24 cellular contexts compared by ENCODE assay signal in genomic region chr4:187565416-187565815, GRCh38.
"Had no signal": no experiment of that assay in that cellular context is flagged by ENCODE, and none has a peak within 500 bp of the region (broad histone marks: within the 10 kb centered on the region; RNA-seq: fewer than 3 reads in every experiment).

No MANE protein-coding gene starts in this region.

- H3K27ac ChIP-seq: coronary artery, ovary, suprapubic skin, transverse colon, upper lobe of right lung, uterus had no signal

- H3K4me2 ChIP-seq: smooth muscle cell had no signal

- H3K4me3 ChIP-seq: coronary artery, mucosa of descending colon, ovary, smooth muscle cell, suprapubic skin, transverse colon, upper lobe of right lung, uterus had no signal

- H3K9me3 ChIP-seq: mucosa of descending colon, ovary, suprapubic skin, transverse colon, upper lobe of right lung, uterus had no signal

- DNase-seq: effector memory CD8-positive, alpha-beta T cell; hypothalamus; kidney; mesenchymal stem cell; mucosa of descending colon; naive B cell; occipital lobe; ovary; stimulated activated CD4-positive, alpha-beta T cell treated with anti-CD3 and anti-CD28 coated beads, Interleukin-12 subunit alpha, Interleukin-12 subunit beta, amount 100 ng/mL, for 4 hours; stimulated activated CD4-positive, alpha-beta T cell treated with anti-CD3 and anti-CD28 coated beads, Interleukin-1b, Interleukin-23, amount 100 ng/mL, for 48 hours; stimulated activated CD4-positive, alpha-beta T cell treated with anti-CD3 and anti-CD28 coated beads, Interleukin-4, amount 100 ng/mL, for 1 hour; stimulated activated CD8-positive, alpha-beta memory T cell treated with anti-CD3 and anti-CD28 coated beads, Interleukin-4, amount 100 ng/mL, for 48 hours; stimulated activated naive CD4-positive, alpha-beta T cell; stimulated activated naive CD8-positive, alpha-beta T cell treated with anti-CD3 and anti-CD28 coated beads, Interleukin-15, amount 100 ng/mL, for 72 hours; transverse colon; upper lobe of right lung; uterus had no signal

- ATAC-seq: effector memory CD8-positive, alpha-beta T cell; left lobe of liver; mucosa of descending colon; natural killer cell treated with Interleukin-12 subunit alpha and Interleukin-12 subunit beta and Interleukin-15 and Interleukin-18, amount 100 ng/mL, for 72 hours; sciatic nerve; stimulated activated naive CD8-positive, alpha-beta T cell treated with anti-CD3 and anti-CD28 coated beads, Interleukin-15, amount 100 ng/mL, for 72 hours; upper lobe of right lung had no signal

- H3K36me3 Mint-ChIP-seq: mesothelial cell of epicardium, naive B cell had no signal

- H3K27me3 ChIP-seq: ovary, suprapubic skin, transverse colon, upper lobe of right lung, uterus had no signal

- H3K36me3 ChIP-seq: ovary, suprapubic skin, transverse colon, upper lobe of right lung, uterus had no signal

- H3K4me1 ChIP-seq: suprapubic skin, transverse colon, upper lobe of right lung, uterus had no signal

- H3K4me1 Mint-ChIP-seq: naive B cell; stimulated activated naive CD8-positive, alpha-beta T cell treated with anti-CD3 and anti-CD28 coated beads, Interleukin-15, amount 100 ng/mL, for 72 hours had no signal

- H3K27ac Mint-ChIP-seq: effector memory CD8-positive, alpha-beta T cell; mesothelial cell of epicardium; natural killer cell treated with Interleukin-12 subunit alpha and Interleukin-12 subunit beta and Interleukin-15 and Interleukin-18, amount 100 ng/mL, for 72 hours; stimulated activated naive CD8-positive, alpha-beta T cell treated with anti-CD3 and anti-CD28 coated beads, Interleukin-15, amount 100 ng/mL, for 72 hours had no signal

- H3K27me3 Mint-ChIP-seq: effector memory CD8-positive, alpha-beta T cell; naive B cell; natural killer cell treated with Interleukin-12 subunit alpha and Interleukin-12 subunit beta and Interleukin-15 and Interleukin-18, amount 100 ng/mL, for 72 hours; stimulated activated naive CD8-positive, alpha-beta T cell treated with anti-CD3 and anti-CD28 coated beads, Interleukin-15, amount 100 ng/mL, for 72 hours had no signal

- H3K4me3 Mint-ChIP-seq: effector memory CD8-positive, alpha-beta T cell; mesothelial cell of epicardium; natural killer cell treated with Interleukin-12 subunit alpha and Interleukin-12 subunit beta and Interleukin-15 and Interleukin-18, amount 100 ng/mL, for 72 hours; stimulated activated naive CD8-positive, alpha-beta T cell treated with anti-CD3 and anti-CD28 coated beads, Interleukin-15, amount 100 ng/mL, for 72 hours had no signal
